1 cellular context compared by ENCODE assay signal in genomic region chrX:1403228-1403627, GRCh38.
TF ChIP-seq lines count a peak whose summit lies in the region.

No MANE protein-coding gene starts in this region.

TF ChIP-seq in K562, 482 proteins besides CTCF, POLR2A, EP300 and RAD21:
- TF ChIP-seq ELF2 (CRISPR knock-in tag; IDR thresholded peaks at IDR 0.05) (no peak), POLR2G (IDR thresholded peaks at IDR 0.05; ENCODE audit: low read depth, low read length) (peak; percentile 47; the same call in 1 of the 2 replicates), ZNF3 (CRISPR knock-in tag; IDR thresholded peaks at IDR 0.05) (no peak)
